1 cellular context compared by ENCODE assay signal in genomic region chr2:218298314-218298875, GRCh38.
TF ChIP-seq lines count a peak whose summit lies in the region.

No MANE protein-coding gene starts in this region.

TF ChIP-seq in GM23338, 12 proteins besides CTCF, POLR2A, EP300 and RAD21:
- TF ChIP-seq ZNF462 (CRISPR knock-in tag; IDR thresholded peaks at IDR 0.05) (no peak), EZH2phosphoT487 (IDR thresholded peaks at IDR 0.05; ENCODE audit: unreplicated experiment) (no peak), ZNF114 (CRISPR knock-in tag; IDR thresholded peaks at IDR 0.05) (no peak), ETS1 (IDR thresholded peaks at IDR 0.05) (no peak), STAT1 (IDR thresholded peaks at IDR 0.05; ENCODE audit: unreplicated experiment) (no peak), REST (IDR thresholded peaks at IDR 0.05; ENCODE audit: unreplicated experiment) (no peak), ZNF331 (CRISPR knock-in tag; IDR thresholded peaks at IDR 0.05; ENCODE audit: low read depth) (no peak), JUNB (IDR thresholded peaks at IDR 0.05; ENCODE audit: unreplicated experiment) (no peak), POLR2AphosphoS5 (IDR thresholded peaks at IDR 0.05; ENCODE audit: low read depth) (no peak)
TF ChIP-seq in GM23338: peak in this region for 0.
